Comparison of ENCODE assay signal across 8 cellular contexts in genomic region chr22:43293661-43294392, GRCh38. TPM values are rescaled to one million over a fixed set of nuclear protein-coding genes. Genes with fewer than 3 reads are reported as not detected.
DNase-seq lines count a peak whose midpoint lies in the region; FAIRE-seq lines count a peak whose summit lies in the region.

No MANE protein-coding gene starts in this region.

- FAIRE-seq in GM19239 (lab: Jason Lieb, UNC) = no peak

- H3K9me3 ChIP-seq in esophagus (ENCODE audit: control insufficient read depth in 2 of 2, insufficient read depth in 1 of 2, low read depth in 1 of 2, low read length in 1 of 2) (no peaks in the 10 kb centered on the region), HAP-1 (no peaks in the 10 kb centered on the region)

- H3K4me1 ChIP-seq in esophagus (ENCODE audit: control insufficient read depth in 2 of 2, insufficient read depth in 2 of 2, low read length in 1 of 2) (peaks cover 0 to 19% of the 10 kb centered on the region in 2 donors), HAP-1 (peaks cover 11% of the 10 kb centered on the region)

- 60 to 71% methylated on average over 15 of the region's 15 CpGs for WGBS in esophagus, 2 donors

- in situ Hi-C loops in HAP-1 (cut with MboI; ENCODE audit: low sequenced_read_pairs) = no loop called here

- H3K36me3 ChIP-seq in esophagus (ENCODE audit: control insufficient read depth in 2 of 2, insufficient read depth in 2 of 2, low read length in 1 of 2) (no peaks in the 10 kb centered on the region), HAP-1 (replicated peaks) (no peaks in the 10 kb centered on the region)

- peak; percentile 93 for DNase-seq in DMS53 treated with DMSO at 0.1 percent for 48 hours (lab: John Stamatoyannopoulos, UW; ENCODE audit: unreplicated experiment)
- peak; percentile 54 for DNase-seq in NCI-H446 treated with DMSO at 0.1 percent for 48 hours (lab: John Stamatoyannopoulos, UW)
- peak; percentile 10 for DNase-seq in pons (ENCODE audit: low spot score)
- no peak for DNase-seq in NCI-H1105 (lab: John Stamatoyannopoulos, UW)
- no peak for DNase-seq in GM19239 (ENCODE audit: insufficient read length, low spot score)
- DNase-seq in HAP-1 (ENCODE audit: low spot score in 2 of 2) = no peak
- DNase-seq in NCI-H2227 (lab: John Stamatoyannopoulos, UW; ENCODE audit: unreplicated experiment) = no peak

- H3K27ac ChIP-seq in esophagus (ENCODE audit: low read depth in 2 of 2, low read length in 1 of 2) = peak overlapping the region; percentile 55 to 69

- no peaks in the 10 kb centered on the region for H3K27me3 ChIP-seq in esophagus (ENCODE audit: control insufficient read depth in 1 of 2, insufficient read depth in 2 of 2, low read length in 2 of 2)
- H3K27me3 ChIP-seq in HAP-1 (ENCODE audit: low read depth) = no peaks in the 10 kb centered on the region

- H3K4me3 ChIP-seq in esophagus (ENCODE audit: low read depth in 1 of 2, low read length in 2 of 2) = no peak overlapping the region
- H3K4me3 ChIP-seq in HAP-1 = no peak overlapping the region

RNA-seq across cellular contexts. Expression of gene SCUBE1, which starts 49.3 kb away (rescaled TPM):
- polyA plus RNA-seq in esophagus = 1 to 10 TPM; 2.2 to 2.4 TPM

Comparison
In these comparisons a context has a peak if more than half of its experiments do, and no peak if none do; other contexts are left out.
1. DNase-seq: peak in DMS53 treated with DMSO at 0.1 percent for 48 hours (single experiment), NCI-H446 treated with DMSO at 0.1 percent for 48 hours (single experiment) and pons (single experiment); none in NCI-H1105 (single experiment), GM19239 (single experiment), HAP-1 (0 of 2) and NCI-H2227 (single experiment).